Comparison of ENCODE assay signal across 10 cellular contexts in the genomic region with DNA sequence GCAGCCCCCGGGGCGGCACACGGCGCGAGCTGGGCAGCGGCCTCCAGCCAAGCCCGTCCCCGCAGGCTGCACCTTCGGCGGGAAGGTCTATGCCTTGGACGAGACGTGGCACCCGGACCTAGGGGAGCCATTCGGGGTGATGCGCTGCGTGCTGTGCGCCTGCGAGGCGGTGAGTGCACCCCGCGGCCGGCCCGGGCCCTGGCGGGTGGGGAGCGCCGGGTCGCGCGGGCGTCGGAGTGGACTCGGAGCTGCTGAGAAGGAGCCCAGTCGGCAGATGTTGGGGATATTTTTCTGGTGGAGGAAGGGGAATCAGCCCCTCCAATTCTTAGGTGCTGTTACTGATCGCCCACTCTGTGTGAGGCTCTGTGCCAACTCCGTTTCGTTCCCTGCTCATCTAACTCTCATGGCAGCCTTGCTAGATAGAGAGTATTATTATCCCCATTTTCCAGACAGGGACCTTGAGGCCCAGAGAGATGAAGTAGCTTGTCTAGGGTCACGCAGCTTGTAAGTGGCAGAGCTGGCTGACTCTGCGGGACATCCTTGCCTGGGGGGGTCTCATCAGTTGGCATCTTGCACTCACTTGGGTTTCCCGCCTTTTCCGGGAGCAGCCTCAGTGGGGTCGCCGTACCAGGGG. TPM values are rescaled to one million over a fixed set of nuclear protein-coding genes. Genes with fewer than 3 reads are reported as not detected.
A peak's percentile ranks its signal among the peaks of the same experiment; 100 is the strongest.
DNase-seq lines count a peak whose midpoint lies in the region; ATAC-seq, FAIRE-seq and TF ChIP-seq lines count a peak whose summit lies in the region.
"Had no signal": no experiment of that assay in that cellular context is flagged by ENCODE, and none has a peak within 500 bp of the region (broad histone marks: within the 10 kb centered on the region; RNA-seq: fewer than 3 reads in every experiment).

No MANE protein-coding gene starts in this region.

- TF ChIP-seq CTCF in GM12878 (IDR thresholded peaks at IDR 0.05 in 2 of 3, conservative IDR thresholded peaks at IDR 0.05 in 1 of 3; ENCODE audit: control insufficient read depth in 2 of 3, extremely low read depth in 1 of 3, insufficient read depth in 1 of 3, low read depth in 3 of 3, low read length in 3 of 3), result no peak

- SMC1A ChIA-PET in GM12878 (lab: Charles Lee; ENCODE audit: uncharacterized antibody, unreplicated experiment), result no interaction called here

- peaks cover 40% of the 10 kb centered on the region for H3K27me3 Mint-ChIP-seq in memory B cell

- no peak overlapping the region for H3K27ac Mint-ChIP-seq in memory B cell

- TF ChIP-seq EP300 in GM12878 (IDR thresholded peaks at IDR 0.05; ENCODE audit: borderline replicate concordance in 1 of 2, control insufficient read depth in 1 of 2, low read depth in 2 of 2, low read length in 2 of 2), result no peak

- H3K36me3 Mint-ChIP-seq in memory B cell, result no peaks in the 10 kb centered on the region

- in situ Hi-C loops in GM12878 (cut with MboI), result no loop called here

- no peak overlapping the region for H3K27ac ChIP-seq in GM12878 (ENCODE audit: control insufficient read depth, insufficient read depth)
- H3K27ac ChIP-seq in thymus (ENCODE audit: low read depth), result no peak overlapping the region

- intact Hi-C loops in GM12878 (cut with micrococcal nuclease; ENCODE audit: unreplicated experiment), result no loop called here

- TF ChIP-seq POLR2A in GM12878 (IDR thresholded peaks at IDR 0.05; ENCODE audit: low read depth, low read length), result no peak

- H3K4me1 ChIP-seq in GM12878 (ENCODE audit: control insufficient read depth, insufficient read depth, low read length), result no peaks in the 10 kb centered on the region
- H3K4me1 ChIP-seq in thymus (ENCODE audit: control insufficient read depth, insufficient read depth, low read length), result peaks cover 3% of the 10 kb centered on the region

- peaks cover 17 to 21% of the 10 kb centered on the region in 2 experiments for H3K27me3 ChIP-seq in GM12878 (replicated peaks in 1 of 2; ENCODE audit: control insufficient read depth in 2 of 2, insufficient read depth in 2 of 2, low read length in 1 of 2)
- H3K27me3 ChIP-seq in thymus (ENCODE audit: control insufficient read depth, insufficient read depth), result peaks cover 59% of the 10 kb centered on the region

- H2AFZ ChIP-seq in GM12878 (ENCODE audit: control insufficient read depth, low read depth, low read length), result no peak overlapping the region

- H3K79me2 ChIP-seq in GM12878 (ENCODE audit: control insufficient read depth, insufficient read depth, low read length), result no peaks in the 10 kb centered on the region

- no peak overlapping the region for H3K4me3 ChIP-seq in GM12878
- peak overlapping the region; percentile 49 for H3K4me3 ChIP-seq in thymus (ENCODE audit: low read length)

- CTCF ChIA-PET in GM12878 (lab: Yijun Ruan, JAX), result no interaction called here

- peaks cover 5% of the 10 kb centered on the region for H3K4me1 Mint-ChIP-seq in memory B cell

- POLR2A ChIA-PET in GM12878 (lab: Charles Lee), result no interaction called here

- no peaks in the 10 kb centered on the region for H3K36me3 ChIP-seq in GM12878 (ENCODE audit: control insufficient read depth in 2 of 2, insufficient read depth in 2 of 2, low read length in 1 of 2)
- no peaks in the 10 kb centered on the region for H3K36me3 ChIP-seq in thymus (ENCODE audit: control insufficient read depth, insufficient read depth)

- RAD21 ChIA-PET in GM12878 (lab: Charles Lee; ENCODE audit: unreplicated experiment), result no interaction called here

- no TSS peak for BruUV-seq in GM12878 (replicated peaks; lab: Mats Ljungman, UMichigan)

- TF ChIP-seq RAD21 in GM12878 (IDR thresholded peaks at IDR 0.05; ENCODE audit: insufficient read depth, low read depth, low read length), result no peak

- H3K9me3 ChIP-seq in GM12878 (replicated peaks; ENCODE audit: control insufficient read depth, insufficient read depth, low read length), result no peaks in the 10 kb centered on the region
- no peaks in the 10 kb centered on the region for H3K9me3 ChIP-seq in thymus (ENCODE audit: control insufficient read depth)

- H4K20me1 ChIP-seq in GM12878 (ENCODE audit: control insufficient read depth, insufficient read depth), result no peaks in the 10 kb centered on the region

- WGBS in GM12878 (ENCODE audit: insufficient coverage, insufficient replicate concordance, low lambda C conversion rate, missing lambda C conversion rate), result 16% methylated on average over 29 of the region's 42 CpGs
- 4% methylated on average over 42 of the region's 42 CpGs for WGBS in thymus

- peak; percentile 16 for DNase-seq in activated CD4-positive, alpha-beta T cell treated with anti-CD3 and anti-CD28 coated beads, Interleukin-2, amount 50 U/mL, for 1 hour
- no peak for DNase-seq in activated CD4-positive, alpha-beta T cell treated with anti-CD3 and anti-CD28 coated beads for 4 hours
- no peak for DNase-seq in GM12878 (ENCODE audit: low read depth, low spot score)
- peak in 1 of 2 donors; percentile 36 for DNase-seq in memory B cell (ENCODE audit: low spot score in 2 of 2)
- no peak for DNase-seq in NCI-H187 treated with DMSO at 0.1 percent for 48 hours (lab: John Stamatoyannopoulos, UW)
- no peak for DNase-seq in GM19238 (ENCODE audit: insufficient read length, low spot score)

- no peaks in the 10 kb centered on the region for H3K9me3 Mint-ChIP-seq in memory B cell

- no peak overlapping the region for H3K9ac ChIP-seq in GM12878 (ENCODE audit: control insufficient read depth, insufficient read depth, low read length)

- H3K4me2 ChIP-seq in GM12878 (ENCODE audit: control insufficient read depth, insufficient read depth), result no peak overlapping the region

- no peak for FAIRE-seq in GM12878 (lab: Jason Lieb, UNC)

- ATAC-seq in GM12878, result no peak
- peak; percentile 54 for ATAC-seq in memory B cell (ENCODE audit: low read depth)
- ATAC-seq in GM18867 (IDR thresholded peaks at IDR 0.05; ENCODE audit: unreplicated experiment), result no peak

- peak overlapping the region; percentile 72 for H3K4me3 Mint-ChIP-seq in memory B cell

RNA-seq across cellular contexts. Expression of a gene that starts 0.9 kb away (rescaled TPM):
- 0.25 TPM in 1 of 2 replicates, not detected in the other for total RNA-seq in GM12878 (2013; cell fraction: nucleolus; rRNA removed)
- not detected in 2 replicates for total RNA-seq in GM12878 (2014; rRNA removed)
- total RNA-seq in GM12878 (2014; rRNA removed; fragmentation: Illumina TruSeq; extraction: Trizol), result not detected in 2 replicates
- total RNA-seq in GM12878 (2021), result 0.32 TPM in 1 of 2 replicates, not detected in the other
- not detected for polyA plus RNA-seq in GM12878 (2011; ENCODE audit: low read depth)
- polyA plus RNA-seq in GM12878 (2011; rRNA removed), result not detected in 2 replicates
- 0.04 TPM in 1 of 2 replicates, not detected in the other for polyA plus RNA-seq in GM12878 (2011; cell fraction: cytosol; rRNA removed)
- polyA plus RNA-seq in GM12878 (2011; cell fraction: nucleus; rRNA removed), result 0.07 and 0.16 TPM in 2 replicates
- not detected in 2 replicates for polyA plus RNA-seq in GM12878 (2012)
- not detected in 2 replicates for polyA plus RNA-seq in GM12878 (2014; fragmentation: Illumina TruSeq; extraction: Trizol)
- not detected for polyA plus RNA-seq in GM12878 (2014; fragmentation: Nextera tagmentation; extraction: Ambion mirVana)
- polyA plus RNA-seq in GM12878 (2014; rRNA removed), result not detected in 2 replicates
- not detected for polyA plus RNA-seq in GM12878 (2016; fragmentation: Nextera tagmentation; extraction: Ambion mirVana)
- polyA minus RNA-seq in GM12878 (2011; rRNA and poly(A)+ RNA removed), result not detected in 2 replicates
- not detected in 2 replicates for polyA minus RNA-seq in GM12878 (2011; cell fraction: cytosol; rRNA and poly(A)+ RNA removed)
- not detected in 2 replicates for polyA minus RNA-seq in GM12878 (2011; cell fraction: nucleus; rRNA and poly(A)+ RNA removed)
- polyA plus RNA-seq in thymus, result 2.5 TPM
- total RNA-seq: Calu3 had no signal

RNA-seq across cellular contexts. Expression of a gene that starts 2.7 kb away (rescaled TPM):
- not detected in 2 replicates for total RNA-seq in GM12878 (2013; cell fraction: nucleolus; rRNA removed)
- not detected in 2 replicates for total RNA-seq in GM12878 (2014; rRNA removed)
- not detected in 2 replicates for total RNA-seq in GM12878 (2014; rRNA removed; fragmentation: Illumina TruSeq; extraction: Trizol)
- total RNA-seq in GM12878 (2021), result not detected in 2 replicates
- not detected for polyA plus RNA-seq in GM12878 (2011; ENCODE audit: low read depth)
- not detected in 2 replicates for polyA plus RNA-seq in GM12878 (2011; rRNA removed)
- polyA plus RNA-seq in GM12878 (2011; cell fraction: cytosol; rRNA removed), result not detected in 2 replicates
- polyA plus RNA-seq in GM12878 (2011; cell fraction: nucleus; rRNA removed), result not detected in 2 replicates
- not detected in 2 replicates for polyA plus RNA-seq in GM12878 (2012)
- polyA plus RNA-seq in GM12878 (2014; fragmentation: Illumina TruSeq; extraction: Trizol), result not detected in 2 replicates
- polyA plus RNA-seq in GM12878 (2014; fragmentation: Nextera tagmentation; extraction: Ambion mirVana), result not detected
- polyA plus RNA-seq in GM12878 (2014; rRNA removed), result not detected in 2 replicates
- polyA plus RNA-seq in GM12878 (2016; fragmentation: Nextera tagmentation; extraction: Ambion mirVana), result not detected
- not detected in 2 replicates for polyA minus RNA-seq in GM12878 (2011; rRNA and poly(A)+ RNA removed)
- polyA minus RNA-seq in GM12878 (2011; cell fraction: cytosol; rRNA and poly(A)+ RNA removed), result not detected in 2 replicates
- not detected in 2 replicates for polyA minus RNA-seq in GM12878 (2011; cell fraction: nucleus; rRNA and poly(A)+ RNA removed)
- 0.21 TPM for polyA plus RNA-seq in thymus
- total RNA-seq: Calu3, lung microvascular endothelial cell had no signal

RNA-seq across cellular contexts. Expression of a gene that starts 19.2 kb away (rescaled TPM):
- total RNA-seq in GM12878 (2013; cell fraction: nucleolus; rRNA removed), result 75.3 and 82.0 TPM in 2 replicates
- total RNA-seq in GM12878 (2014; rRNA removed), result 101 and 110 TPM in 2 replicates
- total RNA-seq in GM12878 (2014; rRNA removed; fragmentation: Illumina TruSeq; extraction: Trizol), result 105 and 110 TPM in 2 replicates
- total RNA-seq in GM12878 (2021), result 74.2 and 81.1 TPM in 2 replicates
- 51.1 TPM for polyA plus RNA-seq in GM12878 (2011; ENCODE audit: low read depth)
- 295 and 342 TPM in 2 replicates for polyA plus RNA-seq in GM12878 (2011; rRNA removed)
- polyA plus RNA-seq in GM12878 (2011; cell fraction: cytosol; rRNA removed), result 190 and 323 TPM in 2 replicates
- 183 and 205 TPM in 2 replicates for polyA plus RNA-seq in GM12878 (2011; cell fraction: nucleus; rRNA removed)
- 77.9 and 103 TPM in 2 replicates for polyA plus RNA-seq in GM12878 (2012)
- 112 and 141 TPM in 2 replicates for polyA plus RNA-seq in GM12878 (2014; fragmentation: Illumina TruSeq; extraction: Trizol)
- 100 to 1,000 TPM; 356 to 357 TPM for polyA plus RNA-seq in GM12878 (2014; fragmentation: Nextera tagmentation; extraction: Ambion mirVana)
- polyA plus RNA-seq in GM12878 (2014; rRNA removed), result 134 and 136 TPM in 2 replicates
- polyA plus RNA-seq in GM12878 (2016; fragmentation: Nextera tagmentation; extraction: Ambion mirVana), result 100 to 1,000 TPM; 146 TPM
- 92.3 and 104 TPM in 2 replicates for polyA minus RNA-seq in GM12878 (2011; rRNA and poly(A)+ RNA removed)
- polyA minus RNA-seq in GM12878 (2011; cell fraction: cytosol; rRNA and poly(A)+ RNA removed), result 37.6 and 38.4 TPM in 2 replicates
- 34.7 and 52.0 TPM in 2 replicates for polyA minus RNA-seq in GM12878 (2011; cell fraction: nucleus; rRNA and poly(A)+ RNA removed)
- polyA plus RNA-seq in thymus, result 117 TPM

RNA-seq across cellular contexts. Expression of a gene that starts 19.3 kb away (rescaled TPM):
- 3.0 and 3.7 TPM in 2 replicates for total RNA-seq in GM12878 (2013; cell fraction: nucleolus; rRNA removed)
- total RNA-seq in GM12878 (2014; rRNA removed) (1.4 and 1.5 TPM in 2 replicates), GM12878 (2014; rRNA removed; fragmentation: Illumina TruSeq; extraction: Trizol) (0.85 and 1.0 TPM in 2 replicates), GM12878 (2021) (1.7 and 2.6 TPM in 2 replicates)
- polyA plus RNA-seq in GM12878 (2011; ENCODE audit: low read depth), result 0.60 TPM
- polyA plus RNA-seq in GM12878 (2011; rRNA removed) (0.22 and 0.80 TPM in 2 replicates), GM12878 (2014; fragmentation: Illumina TruSeq; extraction: Trizol) (0.89 and 1.1 TPM in 2 replicates), GM12878 (2014; fragmentation: Nextera tagmentation; extraction: Ambion mirVana) (under 1 TPM in 1 of 2 experiments, not detected in 1; 0.13 TPM), GM12878 (2014; rRNA removed) (2.4 and 2.5 TPM in 2 replicates), GM12878 (2016; fragmentation: Nextera tagmentation; extraction: Ambion mirVana) (under 1 TPM; 0.73 to 0.79 TPM), thymus (7.0 TPM)
- polyA plus RNA-seq in GM12878 (2011; cell fraction: cytosol; rRNA removed), result 0.39 and 0.79 TPM in 2 replicates
- 6.9 and 9.4 TPM in 2 replicates for polyA plus RNA-seq in GM12878 (2011; cell fraction: nucleus; rRNA removed)
- 0.77 and 0.91 TPM in 2 replicates for polyA plus RNA-seq in GM12878 (2012)
- polyA minus RNA-seq in GM12878 (2011; rRNA and poly(A)+ RNA removed), result 1.0 and 1.9 TPM in 2 replicates
- polyA minus RNA-seq in GM12878 (2011; cell fraction: cytosol; rRNA and poly(A)+ RNA removed), result 0.62 TPM in 1 of 2 replicates, not detected in the other
- polyA minus RNA-seq in GM12878 (2011; cell fraction: nucleus; rRNA and poly(A)+ RNA removed), result 4.8 and 9.9 TPM in 2 replicates

RNA-seq across cellular contexts. Expression of a gene that starts 43.3 kb away (rescaled TPM):
- total RNA-seq in GM12878 (2013; cell fraction: nucleolus; rRNA removed), result 11.0 and 11.8 TPM in 2 replicates
- total RNA-seq in GM12878 (2014; rRNA removed) (4.0 and 4.5 TPM in 2 replicates), GM12878 (2014; rRNA removed; fragmentation: Illumina TruSeq; extraction: Trizol) (1.4 and 1.9 TPM in 2 replicates), GM12878 (2021) (3.0 and 5.0 TPM in 2 replicates)
- polyA plus RNA-seq in GM12878 (2011; ENCODE audit: low read depth), result 1.5 TPM
- polyA plus RNA-seq in GM12878 (2011; rRNA removed) (0.17 and 0.42 TPM in 2 replicates), GM12878 (2014; fragmentation: Illumina TruSeq; extraction: Trizol) (0.74 and 1.4 TPM in 2 replicates), GM12878 (2014; fragmentation: Nextera tagmentation; extraction: Ambion mirVana) (under 1 TPM; 0.31 to 0.47 TPM), GM12878 (2014; rRNA removed) (4.5 and 5.1 TPM in 2 replicates), GM12878 (2016; fragmentation: Nextera tagmentation; extraction: Ambion mirVana) (1 to 10 TPM; 1.0 to 1.7 TPM), thymus (11.7 TPM)
- polyA plus RNA-seq in GM12878 (2011; cell fraction: cytosol; rRNA removed), result 0.45 and 0.77 TPM in 2 replicates
- 1.0 and 1.5 TPM in 2 replicates for polyA plus RNA-seq in GM12878 (2011; cell fraction: nucleus; rRNA removed)
- 2.1 and 3.3 TPM in 2 replicates for polyA plus RNA-seq in GM12878 (2012)
- polyA minus RNA-seq in GM12878 (2011; rRNA and poly(A)+ RNA removed), result 0.15 and 0.72 TPM in 2 replicates
- polyA minus RNA-seq in GM12878 (2011; cell fraction: cytosol; rRNA and poly(A)+ RNA removed), result not detected in 2 replicates
- 0.36 and 3.0 TPM in 2 replicates for polyA minus RNA-seq in GM12878 (2011; cell fraction: nucleus; rRNA and poly(A)+ RNA removed)
